In genomic region chr2:236261452-236261851, GRCh38 we compare ENCODE assay signal across 21 cellular contexts. TPM values are rescaled to one million over a fixed set of nuclear protein-coding genes. Genes with fewer than 3 reads are reported as not detected.
DNase-seq lines count a peak whose midpoint lies in the region; ATAC-seq and TF ChIP-seq lines count a peak whose summit lies in the region.
"Had no signal": no experiment of that assay in that cellular context is flagged by ENCODE, and none has a peak within 500 bp of the region (broad histone marks: within the 10 kb centered on the region; RNA-seq: fewer than 3 reads in every experiment).

No MANE protein-coding gene starts in this region.

- H3K4me1 ChIP-seq in HEK293 (ENCODE audit: control insufficient read depth, insufficient read depth, low read length), result no peaks in the 10 kb centered on the region
- H3K4me1 ChIP-seq in gastrocnemius medialis, result peaks cover 42 to 45% of the 10 kb centered on the region in 2 donors

- no peaks in the 10 kb centered on the region for H3K27me3 ChIP-seq in gastrocnemius medialis
- H3K27me3 ChIP-seq: SJCRH30 had no signal

- H3K4me3 ChIP-seq in HEK293 (ENCODE audit: low read depth, low read length) (no peak overlapping the region), gastrocnemius medialis (no peak overlapping the region)
- H3K4me3 ChIP-seq: GM12878, SJCRH30 had no signal

- H3K27ac ChIP-seq in HEK293 (ENCODE audit: extremely low read depth, low read depth, low read length), result no peak overlapping the region
- peak overlapping the region; percentile 77 to 90 (median 82) for H3K27ac ChIP-seq in gastrocnemius medialis
- H3K27ac ChIP-seq: C4-2B, RWPE1, SJCRH30 had no signal

- no peaks in the 10 kb centered on the region for H3K36me3 ChIP-seq in HEK293 (ENCODE audit: control insufficient read depth in 2 of 2, insufficient read depth in 1 of 2, low read length in 2 of 2)
- H3K36me3 ChIP-seq in gastrocnemius medialis, result no peaks in the 10 kb centered on the region
- H3K36me3 ChIP-seq: SJCRH30 had no signal

- ATAC-seq in Right ventricle myocardium superior (ENCODE audit: poor library complexity) (peak; percentile 24), gastrocnemius medialis (peak; percentile 26 to 74)
- ATAC-seq: GM12878 had no signal

- POLR2A ChIA-PET in HEK293 (lab: Yijun Ruan, JAX), result no interaction called here

- DNase-seq in RKO (ENCODE audit: low spot score) (peak; percentile 28), Right ventricle myocardium superior (no peak), gastrocnemius medialis (no peak), germinal center (ENCODE audit: low spot score) (no peak), NCI-H128 (lab: John Stamatoyannopoulos, UW; ENCODE audit: unreplicated experiment) (no peak), NCI-H69 (lab: John Stamatoyannopoulos, UW) (no peak)
- DNase-seq: ACHN, DMS 273 treated with DMSO at 0.1 percent for 48 hours, NCI-H1092 treated with DMSO at 0.1 percent for 48 hours, NCI-H1694, NCI-H2081 treated with DMSO at 0.1 percent for 48 hours, NCI-H510A, NCI-H774, OCI-M1, SJCRH30 had no signal

- no peak for TF ChIP-seq POLR2A in gastrocnemius medialis (IDR thresholded peaks at IDR 0.05)

- no peaks in the 10 kb centered on the region for H3K9me3 ChIP-seq in HEK293 (ENCODE audit: control insufficient read depth, insufficient read depth, low read depth, low read length)
- H3K9me3 ChIP-seq in gastrocnemius medialis, result no peaks in the 10 kb centered on the region
- H3K9me3 ChIP-seq: SJCRH30 had no signal

- in situ Hi-C loops in gastrocnemius medialis (cut with MboI; ENCODE audit: low sequenced_read_pairs in 4 of 4), result no loop called here

- intact Hi-C loops in Right ventricle myocardium superior (cut with DNase I) (no loop called here), gastrocnemius medialis (cut with DNase I; ENCODE audit: low total_unique reads) (loop anchor here (10.0 kb wide), 1 partner anchor 1033 kb away; no protein-coding TSS in a partner anchor)

- no peak for TF ChIP-seq CTCF in HEK293 (tag by site-specific recombination; IDR thresholded peaks at IDR 0.05)
- no peak for TF ChIP-seq CTCF in gastrocnemius medialis (IDR thresholded peaks at IDR 0.05 in 4 of 5, conservative IDR thresholded peaks at IDR 0.05 in 1 of 5)

- CTCF ChIA-PET in HEK293 (lab: Yijun Ruan, JAX), result no interaction called here

TF ChIP-seq in HEK293, 187 proteins besides CTCF, POLR2A, EP300 and RAD21:
- no peak for TF ChIP-seq ZNF19 (tag by site-specific recombination; IDR thresholded peaks at IDR 0.05; ENCODE audit: low read depth)
- peak; percentile 28 for TF ChIP-seq SETDB1 (IDR thresholded peaks at IDR 0.05; ENCODE audit: insufficient read length, low read length)
- no peak for TF ChIP-seq ZBTB44 (tag by site-specific recombination; IDR thresholded peaks at IDR 0.05)
- TF ChIP-seq ZNF549 (tag by site-specific recombination; IDR thresholded peaks at IDR 0.05), result no peak
- TF ChIP-seq HOXD13 (CRISPR knock-in tag; IDR thresholded peaks at IDR 0.05; ENCODE audit: borderline replicate concordance), result no peak
- no peak for TF ChIP-seq ZNF521 (tag by site-specific recombination; IDR thresholded peaks at IDR 0.05)

RNA-seq across cellular contexts. Expression of gene ASB18, which starts 2.8 kb away (rescaled TPM):
- total RNA-seq in Right ventricle myocardium superior (4.5 TPM), gastrocnemius medialis (under 1 TPM in 2 of 4 donors, not detected in 2; 0.16 to 0.17 TPM)
- total RNA-seq: GM12878, H1, LHCN-M2 had no signal
